ENCODE assay signal across 8 cellular contexts in the genomic region with DNA sequence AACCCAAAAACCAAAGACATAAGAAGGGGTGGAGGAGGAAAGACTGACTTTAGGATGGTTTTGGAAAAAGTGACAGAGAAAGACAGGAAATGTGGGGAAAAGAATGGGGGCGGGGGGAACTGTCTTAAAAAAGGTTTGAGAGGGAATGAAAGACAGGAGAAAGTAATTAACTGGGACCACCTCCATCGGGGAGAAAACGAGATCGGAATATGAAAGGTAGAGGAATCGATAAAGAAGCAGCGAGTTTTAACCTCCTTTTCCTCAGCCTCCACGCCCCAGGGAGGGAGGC. TPM values are rescaled to one million over a fixed set of nuclear protein-coding genes. Genes with fewer than 3 reads are reported as not detected.
DNase-seq lines count a peak whose midpoint lies in the region; ATAC-seq, FAIRE-seq and TF ChIP-seq lines count a peak whose summit lies in the region.

No MANE protein-coding gene starts in this region.

- CTCF ChIA-PET in Panc1 (lab: Charles Lee): no interaction called here

- ATAC-seq in Panc1 (no peak), GM21528 (IDR thresholded peaks at IDR 0.05; ENCODE audit: low FRiP score, unreplicated experiment) (no peak)

- intact Hi-C loops in Panc1 (cut with micrococcal nuclease; ENCODE audit: unreplicated experiment): loop anchor here (10.0 kb wide), 1 partner anchor 421 kb away; the partner anchor contains the start of gene MAML2

- H3K27me3 Mint-ChIP-seq in progenitor cell of endocrine pancreas: no peaks in the 10 kb centered on the region

- no peaks in the 10 kb centered on the region for H3K9me3 ChIP-seq in Panc1 (ENCODE audit: control insufficient read depth, insufficient read depth, low read depth, low read length)

- H3K4me3 Mint-ChIP-seq in progenitor cell of endocrine pancreas (ENCODE audit: low read depth): peak overlapping the region; percentile 100

- peak overlapping the region; percentile 99 for H3K27ac Mint-ChIP-seq in progenitor cell of endocrine pancreas

- H3K9me3 Mint-ChIP-seq in progenitor cell of endocrine pancreas (ENCODE audit: low read depth): no peaks in the 10 kb centered on the region

- POLR2A ChIA-PET in Panc1 (lab: Charles Lee): interaction anchor here (0.8 kb wide), 1 partner anchor 418 kb away, joined by 5 read pairs; no protein-coding TSS in a partner anchor

- in situ Hi-C loops in Panc1 (cut with HindIII; ENCODE audit: low pct_unique_long_range_greater_than_20kb, low sequenced_read_pairs): no loop called here

- H3K36me3 ChIP-seq in Panc1 (ENCODE audit: control insufficient read depth, insufficient read depth, low read length): no peaks in the 10 kb centered on the region; the same call in 1 of the 2 replicates

- peak overlapping the region; percentile 99 for H3K27ac ChIP-seq in Panc1 (ENCODE audit: low read length)

- peak overlapping the region; percentile 83 for H3K4me3 ChIP-seq in GM12864 (ENCODE audit: low read depth, low read length)
- peak overlapping the region; percentile 85 to 90 for H3K4me3 ChIP-seq in Panc1 (ENCODE audit: low read depth in 2 of 2, low read length in 2 of 2)
- peak overlapping the region; percentile 80 for H3K4me3 ChIP-seq in epithelial cell of proximal tubule (ENCODE audit: low read depth, low read length)

- FAIRE-seq in HTR-8/SVneo (lab: Jason Lieb, UNC) (no peak), RCC 7860 (lab: Jason Lieb, UNC) (no peak)

- DNase-seq in GM12864 (ENCODE audit: low read depth) (no peak), Panc1 (ENCODE audit: low read depth, low spot score) (no peak), epithelial cell of proximal tubule (ENCODE audit: low read depth) (no peak), progenitor cell of endocrine pancreas (ENCODE audit: low spot score, unreplicated experiment) (no peak), HTR-8/SVneo (ENCODE audit: insufficient read length, low spot score) (no peak), RCC 7860 (ENCODE audit: low spot score) (no peak), middle frontal gyrus (ENCODE audit: extremely low spot score, low spot score) (no peak)

- no peak for TF ChIP-seq CTCF in GM12864 (IDR thresholded peaks at IDR 0.05; ENCODE audit: low read depth, low read length, missing control alignments)
- no peak for TF ChIP-seq CTCF in Panc1 (IDR thresholded peaks at IDR 0.05)
- no peak for TF ChIP-seq CTCF in epithelial cell of proximal tubule (conservative IDR thresholded peaks at IDR 0.05; ENCODE audit: low read depth, low read length)
- TF ChIP-seq CTCF in progenitor cell of endocrine pancreas (IDR thresholded peaks at IDR 0.05; ENCODE audit: unreplicated experiment): no peak

- H3K36me3 Mint-ChIP-seq in progenitor cell of endocrine pancreas (ENCODE audit: insufficient read depth): no peaks in the 10 kb centered on the region

- H3K4me1 ChIP-seq in Panc1 (ENCODE audit: control insufficient read depth, insufficient read depth, low read length): peaks cover 29% of the 10 kb centered on the region

- BruUV-seq in Panc1 (replicated peaks; lab: Mats Ljungman, UMichigan): no TSS peak

- H3K27me3 ChIP-seq in Panc1 (ENCODE audit: control insufficient read depth, insufficient read depth, low read length): no peaks in the 10 kb centered on the region

- peaks cover 22% of the 10 kb centered on the region for H3K4me1 Mint-ChIP-seq in progenitor cell of endocrine pancreas (ENCODE audit: low read depth)

RNA-seq across cellular contexts. Expression of gene MTMR2, which starts 0.5 kb away (rescaled TPM):
- total RNA-seq in Panc1 (2021; ENCODE audit: unreplicated experiment) (44.8 TPM), epithelial cell of proximal tubule (32.6 and 34.9 TPM in 2 replicates), progenitor cell of endocrine pancreas (45.0 TPM in 2 replicates)
- 23.7 TPM for polyA plus RNA-seq in Panc1 (2012; ENCODE audit: insufficient read length)
